Comparison of ENCODE assay signal across 17 cellular contexts in genomic region chr1:92884195-92884594, GRCh38.
DNase-seq lines count a peak whose midpoint lies in the region; ATAC-seq and TF ChIP-seq lines count a peak whose summit lies in the region.
"Had no signal": no experiment of that assay in that cellular context is flagged by ENCODE, and none has a peak within 500 bp of the region (broad histone marks: within the 10 kb centered on the region; RNA-seq: fewer than 3 reads in every experiment).

No MANE protein-coding gene starts in this region.

- peaks cover under 1% of the 10 kb centered on the region for H3K9me3 ChIP-seq in DND-41 (ENCODE audit: insufficient read depth, low read length, severe bottlenecking)
- H3K9me3 ChIP-seq: SJSA1 had no signal

- no peak overlapping the region for H3K4me3 Mint-ChIP-seq in activated naive CD4-positive, alpha-beta T cell treated with anti-CD3 and anti-CD28 coated beads, Interleukin-2, amount 50 U/mL, for 24 hours
- H3K4me3 Mint-ChIP-seq in memory B cell = no peak overlapping the region
- no peak overlapping the region for H3K4me3 Mint-ChIP-seq in stimulated activated effector memory CD8-positive, alpha-beta T cell treated with anti-CD3 and anti-CD28 coated beads, Interleukin-12 subunit alpha, Interleukin-12 subunit beta, amount 100 ng/mL, for 72 hours

- no peak for TF ChIP-seq CTCF in DND-41 (IDR thresholded peaks at IDR 0.05; ENCODE audit: borderline replicate concordance, extremely low read depth, low read length, poor library complexity, severe bottlenecking)

- peak overlapping the region; percentile 35 for H3K27ac Mint-ChIP-seq in activated naive CD4-positive, alpha-beta T cell treated with anti-CD3 and anti-CD28 coated beads, Interleukin-2, amount 50 U/mL, for 24 hours
- peak overlapping the region; percentile 75 for H3K27ac Mint-ChIP-seq in memory B cell
- peak overlapping the region; percentile 67 for H3K27ac Mint-ChIP-seq in stimulated activated effector memory CD8-positive, alpha-beta T cell treated with anti-CD3 and anti-CD28 coated beads, Interleukin-12 subunit alpha, Interleukin-12 subunit beta, amount 100 ng/mL, for 72 hours

- peaks cover 38% of the 10 kb centered on the region for H3K4me1 ChIP-seq in DND-41 (ENCODE audit: insufficient read depth, low read length)
- H3K4me1 ChIP-seq: SJSA1 had no signal

- no peaks in the 10 kb centered on the region for H3K36me3 ChIP-seq in DND-41 (ENCODE audit: insufficient read depth, low read length)
- H3K36me3 ChIP-seq: SJSA1 had no signal

- no peak for DNase-seq in activated naive CD4-positive, alpha-beta T cell treated with Interleukin-2 at 50 U/mL for 16 hours
- DNase-seq in DND-41 (no peak), memory B cell (ENCODE audit: low spot score in 2 of 2) (no peak), NCI-H82 treated with DMSO at 0.1 percent for 48 hours (lab: John Stamatoyannopoulos, UW; ENCODE audit: unreplicated experiment) (no peak)
- DNase-seq in stimulated activated effector memory CD8-positive, alpha-beta T cell treated with anti-CD3 and anti-CD28 coated beads, Interleukin-12 subunit alpha, Interleukin-12 subunit beta, amount 100 ng/mL, for 72 hours (ENCODE audit: low spot score in 2 of 2) = no peak
- DNase-seq: 8988T, AML-193, KG1, NCI-H1092, NCI-H524 treated with DMSO at 0.1 percent for 48 hours, OCI-M1 had no signal

- H3K27me3 Mint-ChIP-seq in activated naive CD4-positive, alpha-beta T cell treated with anti-CD3 and anti-CD28 coated beads, Interleukin-2, amount 50 U/mL, for 24 hours = no peaks in the 10 kb centered on the region
- no peaks in the 10 kb centered on the region for H3K27me3 Mint-ChIP-seq in memory B cell

- no peak overlapping the region for H2AFZ ChIP-seq in DND-41 (ENCODE audit: low read depth, low read length)

- H3K4me2 ChIP-seq in DND-41 (ENCODE audit: insufficient read depth, low read length) = no peak overlapping the region

- H3K27me3 ChIP-seq in DND-41 (ENCODE audit: insufficient read depth, low read length, poor library complexity) = no peaks in the 10 kb centered on the region
- H3K27me3 ChIP-seq: SJSA1 had no signal

- peaks cover 51% of the 10 kb centered on the region for H3K4me1 Mint-ChIP-seq in activated naive CD4-positive, alpha-beta T cell treated with anti-CD3 and anti-CD28 coated beads, Interleukin-2, amount 50 U/mL, for 24 hours
- H3K4me1 Mint-ChIP-seq in memory B cell = peaks cover 29% of the 10 kb centered on the region
- H3K4me1 Mint-ChIP-seq in stimulated activated effector memory CD8-positive, alpha-beta T cell treated with anti-CD3 and anti-CD28 coated beads, Interleukin-12 subunit alpha, Interleukin-12 subunit beta, amount 100 ng/mL, for 72 hours = peaks cover 19% of the 10 kb centered on the region

- no peak overlapping the region for H3K9ac ChIP-seq in DND-41 (ENCODE audit: low read depth, low read length)

- peaks cover 76% of the 10 kb centered on the region for H3K79me2 ChIP-seq in DND-41 (ENCODE audit: insufficient read depth, low read length)

- peak overlapping the region; percentile 28; the same call in 1 of the 2 replicates for H3K27ac ChIP-seq in DND-41 (ENCODE audit: low read length)
- H3K27ac ChIP-seq: C4-2B, SJSA1 had no signal

- no peak for ATAC-seq in DND-41 (ENCODE audit: insufficient read depth, low read depth)
- ATAC-seq in memory B cell (ENCODE audit: low read depth) = no peak
- ATAC-seq in stimulated activated effector memory CD8-positive, alpha-beta T cell treated with anti-CD3 and anti-CD28 coated beads, Interleukin-12 subunit alpha, Interleukin-12 subunit beta, amount 100 ng/mL, for 72 hours = no peak
- no peak for ATAC-seq in GM21528 (IDR thresholded peaks at IDR 0.05; ENCODE audit: low FRiP score, unreplicated experiment)
- no peak for ATAC-seq in GM18907 (IDR thresholded peaks at IDR 0.05; ENCODE audit: unreplicated experiment)
- ATAC-seq: Right ventricle myocardium inferior had no signal

- no peaks in the 10 kb centered on the region for H3K9me3 Mint-ChIP-seq in activated naive CD4-positive, alpha-beta T cell treated with anti-CD3 and anti-CD28 coated beads, Interleukin-2, amount 50 U/mL, for 24 hours
- peaks cover 1% of the 10 kb centered on the region for H3K9me3 Mint-ChIP-seq in memory B cell
- no peaks in the 10 kb centered on the region for H3K9me3 Mint-ChIP-seq in stimulated activated effector memory CD8-positive, alpha-beta T cell treated with anti-CD3 and anti-CD28 coated beads, Interleukin-12 subunit alpha, Interleukin-12 subunit beta, amount 100 ng/mL, for 72 hours

- H4K20me1 ChIP-seq in DND-41 (ENCODE audit: insufficient read depth, low read length) = no peaks in the 10 kb centered on the region

- H3K36me3 Mint-ChIP-seq in activated naive CD4-positive, alpha-beta T cell treated with anti-CD3 and anti-CD28 coated beads, Interleukin-2, amount 50 U/mL, for 24 hours = no peaks in the 10 kb centered on the region
- H3K36me3 Mint-ChIP-seq in memory B cell = peaks cover 5% of the 10 kb centered on the region
- H3K36me3 Mint-ChIP-seq in stimulated activated effector memory CD8-positive, alpha-beta T cell treated with anti-CD3 and anti-CD28 coated beads, Interleukin-12 subunit alpha, Interleukin-12 subunit beta, amount 100 ng/mL, for 72 hours = no peaks in the 10 kb centered on the region

- H3K4me3 ChIP-seq in DND-41 (ENCODE audit: low read depth in 1 of 2, low read length in 2 of 2) = no peak overlapping the region
- H3K4me3 ChIP-seq: SJSA1 had no signal
